6 cellular contexts compared by ENCODE assay signal in genomic region chr17:21652049-21652448, GRCh38. TPM values are rescaled to one million over a fixed set of nuclear protein-coding genes. Genes with fewer than 3 reads are reported as not detected.
"Had no signal": no experiment of that assay in that cellular context is flagged by ENCODE, and none has a peak within 500 bp of the region (broad histone marks: within the 10 kb centered on the region; RNA-seq: fewer than 3 reads in every experiment).

No MANE protein-coding gene starts in this region.

RNA-seq across cellular contexts. Expression of gene KCNJ18, which starts 40.3 kb away (rescaled TPM):
- total RNA-seq: GM23338, H1, H9, HT-29, IMR-90, K562 had no signal
